In the genomic region with DNA sequence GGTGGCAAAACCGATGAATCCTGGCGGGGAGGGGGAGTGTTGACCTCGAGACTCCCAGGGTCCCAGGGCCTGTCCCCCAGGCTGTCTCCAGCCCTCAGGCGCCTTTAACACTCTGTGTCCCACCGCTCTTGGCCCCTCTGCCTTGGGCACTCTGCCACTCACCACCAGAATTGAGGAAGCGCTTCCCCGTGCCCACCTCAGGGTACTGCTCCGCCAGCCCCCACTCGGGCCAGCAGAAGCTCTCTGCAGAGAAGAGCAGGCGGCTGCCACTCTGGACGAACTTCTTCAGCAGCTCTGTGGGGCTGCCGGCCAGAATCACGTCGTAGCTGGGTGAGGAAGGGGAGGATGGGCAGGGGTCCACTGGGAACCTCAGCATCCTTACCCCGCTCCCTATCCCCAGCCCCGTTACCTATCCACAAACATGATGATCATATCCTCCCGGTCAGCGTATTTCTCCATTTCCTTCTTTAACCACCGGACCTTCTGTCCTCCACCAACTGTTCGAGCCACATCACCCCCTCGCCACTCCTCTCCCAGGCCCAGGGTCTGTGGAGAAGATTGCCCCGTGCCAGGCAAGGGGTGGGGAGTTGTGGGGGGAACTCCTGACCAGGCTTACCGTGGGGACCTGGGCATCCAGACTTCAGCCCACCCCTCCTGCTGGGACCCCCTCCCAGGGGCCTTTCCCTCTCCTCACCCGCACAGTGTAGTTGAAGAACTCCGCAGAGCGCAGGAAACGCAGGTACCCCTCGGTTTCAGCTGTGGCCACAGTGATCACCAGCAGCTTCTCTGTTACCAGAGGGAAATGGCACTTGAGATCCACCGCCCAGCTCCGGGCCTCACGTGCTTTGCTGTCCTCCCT, we compare ENCODE assay signal across 1 cellular context.
A peak's percentile ranks its signal among the peaks of the same experiment; 100 is the strongest.
TF ChIP-seq lines count a peak whose summit lies in the region.

No MANE protein-coding gene starts in this region.

TF ChIP-seq in K562, 482 proteins besides CTCF, POLR2A, EP300 and RAD21:
- TF ChIP-seq PCBP1 (IDR thresholded peaks at IDR 0.05; ENCODE audit: low read depth, low read length, poor library complexity, severe bottlenecking) (no peak), ZNF583 (CRISPR knock-in tag; IDR thresholded peaks at IDR 0.05) (no peak), SP1 (CRISPR knock-in tag; IDR thresholded peaks at IDR 0.05) (peak; percentile 49; the same call in 1 of the 2 replicates), ZNF316 (IDR thresholded peaks at IDR 0.05) (peak; percentile 58), NR2C2 (CRISPR knock-in tag; IDR thresholded peaks at IDR 0.05) (0 out of 2 replicates have a peak, but pooled peaks have one; percentile 27), NR2C2 (tag; IDR thresholded peaks at IDR 0.05) (no peak), CTBP1 (IDR thresholded peaks at IDR 0.05; ENCODE audit: borderline replicate concordance) (no peak), TSC22D4 (tag; IDR thresholded peaks at IDR 0.05) (no peak), SIN3A (IDR thresholded peaks at IDR 0.05; ENCODE audit: borderline replicate concordance in 2 of 2, control insufficient read depth in 1 of 2, low read depth in 2 of 2, low read length in 2 of 2) (peak in 1 of 2 experiments; percentile 69; a peak in 1 of 4 replicates), TAF15 (IDR thresholded peaks at IDR 0.05; ENCODE audit: low read depth, low read length) (no peak), ZBTB7A (IDR thresholded peaks at IDR 0.05; ENCODE audit: borderline replicate concordance, control insufficient read depth, low read depth, low read length) (peak; percentile 52; the same call in 1 of the 2 replicates), SMARCA4 (IDR thresholded peaks at IDR 0.05) (no peak), YY1 (IDR thresholded peaks at IDR 0.05; ENCODE audit: borderline replicate concordance in 1 of 3, control insufficient read depth in 1 of 3, extremely low read depth in 1 of 3, insufficient read depth in 3 of 3, insufficient read length in 1 of 3, insufficient replicate concordance in 2 of 3, low read depth in 1 of 3, low read length in 2 of 3) (no peak), MEF2D (tag; conservative IDR thresholded peaks at IDR 0.05; ENCODE audit: low read depth) (no peak), TBP (optimal IDR thresholded peaks at IDR 0.05; ENCODE audit: low read depth, low read length) (peak; percentile 16), C11orf30 (IDR thresholded peaks at IDR 0.05; ENCODE audit: low read depth) (peak; percentile 32; the same call in 1 of the 2 replicates), ZNF644 (tag; IDR thresholded peaks at IDR 0.05; ENCODE audit: low read depth) (0 out of 2 replicates have a peak, but pooled peaks have one; percentile 29), HMG20B (CRISPR knock-in tag; IDR thresholded peaks at IDR 0.05) (no peak), ETV5 (CRISPR knock-in tag; IDR thresholded peaks at IDR 0.05; ENCODE audit: low read depth) (no peak), TBL1XR1 (IDR thresholded peaks at IDR 0.05; ENCODE audit: low read length in 2 of 2) (no peak), EP400 (IDR thresholded peaks at IDR 0.05) (no peak), GATAD2A (IDR thresholded peaks at IDR 0.05) (no peak), BHLHE40 (IDR thresholded peaks at IDR 0.05; ENCODE audit: low read length) (peak; percentile 92), ELF4 (CRISPR knock-in tag; IDR thresholded peaks at IDR 0.05) (0 out of 2 replicates have a peak, but pooled peaks have one; percentile 23), NCOA6 (IDR thresholded peaks at IDR 0.05) (no peak)
- TF ChIP-seq, protein P1, sequence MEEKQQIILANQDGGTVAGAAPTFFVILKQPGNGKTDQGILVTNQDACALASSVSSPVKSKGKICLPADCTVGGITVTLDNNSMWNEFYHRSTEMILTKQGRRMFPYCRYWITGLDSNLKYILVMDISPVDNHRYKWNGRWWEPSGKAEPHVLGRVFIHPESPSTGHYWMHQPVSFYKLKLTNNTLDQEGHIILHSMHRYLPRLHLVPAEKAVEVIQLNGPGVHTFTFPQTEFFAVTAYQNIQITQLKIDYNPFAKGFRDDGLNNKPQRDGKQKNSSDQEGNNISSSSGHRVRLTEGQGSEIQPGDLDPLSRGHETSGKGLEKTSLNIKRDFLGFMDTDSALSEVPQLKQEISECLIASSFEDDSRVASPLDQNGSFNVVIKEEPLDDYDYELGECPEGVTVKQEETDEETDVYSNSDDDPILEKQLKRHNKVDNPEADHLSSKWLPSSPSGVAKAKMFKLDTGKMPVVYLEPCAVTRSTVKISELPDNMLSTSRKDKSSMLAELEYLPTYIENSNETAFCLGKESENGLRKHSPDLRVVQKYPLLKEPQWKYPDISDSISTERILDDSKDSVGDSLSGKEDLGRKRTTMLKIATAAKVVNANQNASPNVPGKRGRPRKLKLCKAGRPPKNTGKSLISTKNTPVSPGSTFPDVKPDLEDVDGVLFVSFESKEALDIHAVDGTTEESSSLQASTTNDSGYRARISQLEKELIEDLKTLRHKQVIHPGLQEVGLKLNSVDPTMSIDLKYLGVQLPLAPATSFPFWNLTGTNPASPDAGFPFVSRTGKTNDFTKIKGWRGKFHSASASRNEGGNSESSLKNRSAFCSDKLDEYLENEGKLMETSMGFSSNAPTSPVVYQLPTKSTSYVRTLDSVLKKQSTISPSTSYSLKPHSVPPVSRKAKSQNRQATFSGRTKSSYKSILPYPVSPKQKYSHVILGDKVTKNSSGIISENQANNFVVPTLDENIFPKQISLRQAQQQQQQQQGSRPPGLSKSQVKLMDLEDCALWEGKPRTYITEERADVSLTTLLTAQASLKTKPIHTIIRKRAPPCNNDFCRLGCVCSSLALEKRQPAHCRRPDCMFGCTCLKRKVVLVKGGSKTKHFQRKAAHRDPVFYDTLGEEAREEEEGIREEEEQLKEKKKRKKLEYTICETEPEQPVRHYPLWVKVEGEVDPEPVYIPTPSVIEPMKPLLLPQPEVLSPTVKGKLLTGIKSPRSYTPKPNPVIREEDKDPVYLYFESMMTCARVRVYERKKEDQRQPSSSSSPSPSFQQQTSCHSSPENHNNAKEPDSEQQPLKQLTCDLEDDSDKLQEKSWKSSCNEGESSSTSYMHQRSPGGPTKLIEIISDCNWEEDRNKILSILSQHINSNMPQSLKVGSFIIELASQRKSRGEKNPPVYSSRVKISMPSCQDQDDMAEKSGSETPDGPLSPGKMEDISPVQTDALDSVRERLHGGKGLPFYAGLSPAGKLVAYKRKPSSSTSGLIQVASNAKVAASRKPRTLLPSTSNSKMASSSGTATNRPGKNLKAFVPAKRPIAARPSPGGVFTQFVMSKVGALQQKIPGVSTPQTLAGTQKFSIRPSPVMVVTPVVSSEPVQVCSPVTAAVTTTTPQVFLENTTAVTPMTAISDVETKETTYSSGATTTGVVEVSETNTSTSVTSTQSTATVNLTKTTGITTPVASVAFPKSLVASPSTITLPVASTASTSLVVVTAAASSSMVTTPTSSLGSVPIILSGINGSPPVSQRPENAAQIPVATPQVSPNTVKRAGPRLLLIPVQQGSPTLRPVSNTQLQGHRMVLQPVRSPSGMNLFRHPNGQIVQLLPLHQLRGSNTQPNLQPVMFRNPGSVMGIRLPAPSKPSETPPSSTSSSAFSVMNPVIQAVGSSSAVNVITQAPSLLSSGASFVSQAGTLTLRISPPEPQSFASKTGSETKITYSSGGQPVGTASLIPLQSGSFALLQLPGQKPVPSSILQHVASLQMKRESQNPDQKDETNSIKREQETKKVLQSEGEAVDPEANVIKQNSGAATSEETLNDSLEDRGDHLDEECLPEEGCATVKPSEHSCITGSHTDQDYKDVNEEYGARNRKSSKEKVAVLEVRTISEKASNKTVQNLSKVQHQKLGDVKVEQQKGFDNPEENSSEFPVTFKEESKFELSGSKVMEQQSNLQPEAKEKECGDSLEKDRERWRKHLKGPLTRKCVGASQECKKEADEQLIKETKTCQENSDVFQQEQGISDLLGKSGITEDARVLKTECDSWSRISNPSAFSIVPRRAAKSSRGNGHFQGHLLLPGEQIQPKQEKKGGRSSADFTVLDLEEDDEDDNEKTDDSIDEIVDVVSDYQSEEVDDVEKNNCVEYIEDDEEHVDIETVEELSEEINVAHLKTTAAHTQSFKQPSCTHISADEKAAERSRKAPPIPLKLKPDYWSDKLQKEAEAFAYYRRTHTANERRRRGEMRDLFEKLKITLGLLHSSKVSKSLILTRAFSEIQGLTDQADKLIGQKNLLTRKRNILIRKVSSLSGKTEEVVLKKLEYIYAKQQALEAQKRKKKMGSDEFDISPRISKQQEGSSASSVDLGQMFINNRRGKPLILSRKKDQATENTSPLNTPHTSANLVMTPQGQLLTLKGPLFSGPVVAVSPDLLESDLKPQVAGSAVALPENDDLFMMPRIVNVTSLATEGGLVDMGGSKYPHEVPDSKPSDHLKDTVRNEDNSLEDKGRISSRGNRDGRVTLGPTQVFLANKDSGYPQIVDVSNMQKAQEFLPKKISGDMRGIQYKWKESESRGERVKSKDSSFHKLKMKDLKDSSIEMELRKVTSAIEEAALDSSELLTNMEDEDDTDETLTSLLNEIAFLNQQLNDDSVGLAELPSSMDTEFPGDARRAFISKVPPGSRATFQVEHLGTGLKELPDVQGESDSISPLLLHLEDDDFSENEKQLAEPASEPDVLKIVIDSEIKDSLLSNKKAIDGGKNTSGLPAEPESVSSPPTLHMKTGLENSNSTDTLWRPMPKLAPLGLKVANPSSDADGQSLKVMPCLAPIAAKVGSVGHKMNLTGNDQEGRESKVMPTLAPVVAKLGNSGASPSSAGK (IDR thresholded peaks at IDR 0.05): no peak; the same call in 1 of the 2 replicates
- TF ChIP-seq, protein P2, sequence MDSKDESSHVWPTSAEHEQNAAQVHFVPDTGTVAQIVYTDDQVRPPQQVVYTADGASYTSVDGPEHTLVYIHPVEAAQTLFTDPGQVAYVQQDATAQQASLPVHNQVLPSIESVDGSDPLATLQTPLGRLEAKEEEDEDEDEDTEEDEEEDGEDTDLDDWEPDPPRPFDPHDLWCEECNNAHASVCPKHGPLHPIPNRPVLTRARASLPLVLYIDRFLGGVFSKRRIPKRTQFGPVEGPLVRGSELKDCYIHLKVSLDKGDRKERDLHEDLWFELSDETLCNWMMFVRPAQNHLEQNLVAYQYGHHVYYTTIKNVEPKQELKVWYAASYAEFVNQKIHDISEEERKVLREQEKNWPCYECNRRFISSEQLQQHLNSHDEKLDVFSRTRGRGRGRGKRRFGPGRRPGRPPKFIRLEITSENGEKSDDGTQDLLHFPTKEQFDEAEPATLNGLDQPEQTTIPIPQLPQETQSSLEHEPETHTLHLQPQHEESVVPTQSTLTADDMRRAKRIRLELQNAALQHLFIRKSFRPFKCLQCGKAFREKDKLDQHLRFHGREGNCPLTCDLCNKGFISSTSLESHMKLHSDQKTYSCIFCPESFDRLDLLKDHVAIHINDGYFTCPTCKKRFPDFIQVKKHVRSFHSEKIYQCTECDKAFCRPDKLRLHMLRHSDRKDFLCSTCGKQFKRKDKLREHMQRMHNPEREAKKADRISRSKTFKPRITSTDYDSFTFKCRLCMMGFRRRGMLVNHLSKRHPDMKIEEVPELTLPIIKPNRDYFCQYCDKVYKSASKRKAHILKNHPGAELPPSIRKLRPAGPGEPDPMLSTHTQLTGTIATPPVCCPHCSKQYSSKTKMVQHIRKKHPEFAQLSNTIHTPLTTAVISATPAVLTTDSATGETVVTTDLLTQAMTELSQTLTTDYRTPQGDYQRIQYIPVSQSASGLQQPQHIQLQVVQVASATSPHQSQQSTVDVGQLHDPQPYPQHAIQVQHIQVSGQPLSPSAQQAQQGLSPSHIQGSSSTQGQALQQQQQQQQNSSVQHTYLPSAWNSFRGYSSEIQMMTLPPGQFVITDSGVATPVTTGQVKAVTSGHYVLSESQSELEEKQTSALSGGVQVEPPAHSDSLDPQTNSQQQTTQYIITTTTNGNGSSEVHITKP (IDR thresholded peaks at IDR 0.05; ENCODE audit: partially characterized antibody): no peak
- TF ChIP-seq, protein P3, sequence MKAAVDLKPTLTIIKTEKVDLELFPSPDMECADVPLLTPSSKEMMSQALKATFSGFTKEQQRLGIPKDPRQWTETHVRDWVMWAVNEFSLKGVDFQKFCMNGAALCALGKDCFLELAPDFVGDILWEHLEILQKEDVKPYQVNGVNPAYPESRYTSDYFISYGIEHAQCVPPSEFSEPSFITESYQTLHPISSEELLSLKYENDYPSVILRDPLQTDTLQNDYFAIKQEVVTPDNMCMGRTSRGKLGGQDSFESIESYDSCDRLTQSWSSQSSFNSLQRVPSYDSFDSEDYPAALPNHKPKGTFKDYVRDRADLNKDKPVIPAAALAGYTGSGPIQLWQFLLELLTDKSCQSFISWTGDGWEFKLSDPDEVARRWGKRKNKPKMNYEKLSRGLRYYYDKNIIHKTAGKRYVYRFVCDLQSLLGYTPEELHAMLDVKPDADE (conservative IDR thresholded peaks at IDR 0.05; ENCODE audit: control insufficient read depth, low read depth, low read length): 0 out of 2 replicates have a peak, but pooled peaks have one; percentile 50
- TF ChIP-seq, protein P4, sequence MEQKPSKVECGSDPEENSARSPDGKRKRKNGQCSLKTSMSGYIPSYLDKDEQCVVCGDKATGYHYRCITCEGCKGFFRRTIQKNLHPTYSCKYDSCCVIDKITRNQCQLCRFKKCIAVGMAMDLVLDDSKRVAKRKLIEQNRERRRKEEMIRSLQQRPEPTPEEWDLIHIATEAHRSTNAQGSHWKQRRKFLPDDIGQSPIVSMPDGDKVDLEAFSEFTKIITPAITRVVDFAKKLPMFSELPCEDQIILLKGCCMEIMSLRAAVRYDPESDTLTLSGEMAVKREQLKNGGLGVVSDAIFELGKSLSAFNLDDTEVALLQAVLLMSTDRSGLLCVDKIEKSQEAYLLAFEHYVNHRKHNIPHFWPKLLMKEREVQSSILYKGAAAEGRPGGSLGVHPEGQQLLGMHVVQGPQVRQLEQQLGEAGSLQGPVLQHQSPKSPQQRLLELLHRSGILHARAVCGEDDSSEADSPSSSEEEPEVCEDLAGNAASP (IDR thresholded peaks at IDR 0.05): no peak
- TF ChIP-seq, protein P5, sequence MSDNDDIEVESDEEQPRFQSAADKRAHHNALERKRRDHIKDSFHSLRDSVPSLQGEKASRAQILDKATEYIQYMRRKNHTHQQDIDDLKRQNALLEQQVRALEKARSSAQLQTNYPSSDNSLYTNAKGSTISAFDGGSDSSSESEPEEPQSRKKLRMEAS (CRISPR knock-in tag; IDR thresholded peaks at IDR 0.05): no peak
- TF ChIP-seq, protein P6, sequence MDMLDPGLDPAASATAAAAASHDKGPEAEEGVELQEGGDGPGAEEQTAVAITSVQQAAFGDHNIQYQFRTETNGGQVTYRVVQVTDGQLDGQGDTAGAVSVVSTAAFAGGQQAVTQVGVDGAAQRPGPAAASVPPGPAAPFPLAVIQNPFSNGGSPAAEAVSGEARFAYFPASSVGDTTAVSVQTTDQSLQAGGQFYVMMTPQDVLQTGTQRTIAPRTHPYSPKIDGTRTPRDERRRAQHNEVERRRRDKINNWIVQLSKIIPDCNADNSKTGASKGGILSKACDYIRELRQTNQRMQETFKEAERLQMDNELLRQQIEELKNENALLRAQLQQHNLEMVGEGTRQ (CRISPR knock-in tag; IDR thresholded peaks at IDR 0.05): peak; percentile 20; the same call in 1 of the 2 replicates
- TF ChIP-seq, protein P7, sequence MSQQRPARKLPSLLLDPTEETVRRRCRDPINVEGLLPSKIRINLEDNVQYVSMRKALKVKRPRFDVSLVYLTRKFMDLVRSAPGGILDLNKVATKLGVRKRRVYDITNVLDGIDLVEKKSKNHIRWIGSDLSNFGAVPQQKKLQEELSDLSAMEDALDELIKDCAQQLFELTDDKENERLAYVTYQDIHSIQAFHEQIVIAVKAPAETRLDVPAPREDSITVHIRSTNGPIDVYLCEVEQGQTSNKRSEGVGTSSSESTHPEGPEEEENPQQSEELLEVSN (IDR thresholded peaks at IDR 0.05; ENCODE audit: borderline replicate concordance in 1 of 2, extremely low read depth in 1 of 2, insufficient read depth in 1 of 2, insufficient read length in 1 of 2, low read depth in 1 of 2, low read length in 1 of 2, poor library complexity in 1 of 2, severe bottlenecking in 1 of 2): peak; percentile 82 to 94
